1 cellular context compared by ENCODE assay signal in genomic region chr10:44931621-44932337, GRCh38.
TF ChIP-seq lines count a peak whose summit lies in the region.

No MANE protein-coding gene starts in this region.

TF ChIP-seq in HepG2, 621 proteins besides CTCF, POLR2A, EP300 and RAD21:
- TF ChIP-seq PBX2 (CRISPR knock-in tag; IDR thresholded peaks at IDR 0.05) (no peak), MLLT10 (CRISPR knock-in tag; IDR thresholded peaks at IDR 0.05) (no peak)
TF ChIP-seq in HepG2: peak in this region for 0.
